9 cellular contexts compared by ENCODE assay signal in the genomic region with DNA sequence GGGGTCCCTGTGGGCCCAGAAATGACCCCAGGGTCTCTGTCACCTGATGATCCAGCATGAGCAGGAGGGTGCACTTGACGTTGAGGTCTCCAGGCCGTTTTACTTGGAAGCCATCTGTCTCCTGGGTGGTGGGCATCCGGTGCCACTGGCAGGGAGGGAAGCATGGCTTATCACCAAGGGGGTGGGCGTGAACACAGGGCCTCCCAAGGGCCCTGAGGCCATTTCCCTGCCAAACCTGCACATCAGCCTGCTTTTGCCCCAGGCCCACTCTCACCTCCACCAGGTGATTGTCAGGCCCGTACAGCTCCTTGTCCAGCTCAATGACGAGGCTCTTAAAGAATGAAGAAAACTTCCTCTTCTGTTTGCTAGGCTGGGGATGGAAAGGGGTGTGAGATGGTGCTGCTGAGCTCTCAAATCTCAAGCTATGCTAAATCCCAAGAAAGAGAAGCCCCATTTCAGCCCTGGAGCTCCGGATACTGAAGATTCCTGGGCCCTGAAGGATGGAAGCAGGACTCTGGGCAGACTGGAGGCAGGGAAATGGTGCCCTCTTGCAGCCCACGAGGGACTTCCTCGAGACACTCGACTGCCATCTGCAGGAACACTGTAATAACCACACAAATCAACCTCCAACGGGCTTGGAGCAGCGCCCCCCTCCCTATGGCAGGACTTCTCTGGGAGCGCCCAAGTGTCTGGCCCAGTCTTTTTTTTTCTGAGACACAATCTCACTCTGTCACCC. TPM values are rescaled to one million over a fixed set of nuclear protein-coding genes. Genes with fewer than 3 reads are reported as not detected.
DNase-seq lines count a peak whose midpoint lies in the region; ATAC-seq, FAIRE-seq and TF ChIP-seq lines count a peak whose summit lies in the region.
"Had no signal": no experiment of that assay in that cellular context is flagged by ENCODE, and none has a peak within 500 bp of the region (broad histone marks: within the 10 kb centered on the region; RNA-seq: fewer than 3 reads in every experiment).

No MANE protein-coding gene starts in this region.

- no peaks in the 10 kb centered on the region for H3K9me3 ChIP-seq in HEK293 (ENCODE audit: control insufficient read depth, insufficient read depth, low read depth, low read length)
- no peaks in the 10 kb centered on the region for H3K9me3 ChIP-seq in HepG2 (ENCODE audit: low read length)

- BruUV-seq in HepG2 (replicated peaks; lab: Mats Ljungman, UMichigan): no TSS peak

- no peak overlapping the region for H3K27ac Mint-ChIP-seq in stimulated activated naive CD8-positive, alpha-beta T cell treated with anti-CD3 and anti-CD28 coated beads, Interleukin-15, amount 100 ng/mL, for 72 hours

- H3K4me3 Mint-ChIP-seq in stimulated activated naive CD8-positive, alpha-beta T cell treated with anti-CD3 and anti-CD28 coated beads, Interleukin-15, amount 100 ng/mL, for 72 hours: no peak overlapping the region

- peak; percentile 81 for DNase-seq in NCI-H2107 treated with DMSO at 0.1 percent for 48 hours (lab: John Stamatoyannopoulos, UW; ENCODE audit: unreplicated experiment)
- DNase-seq in central memory CD4-positive, alpha-beta T cell: peak; percentile 65
- peak; percentile 81 for DNase-seq in HepG2 (ENCODE audit: low spot score)
- peak; percentile 65 to 79 for DNase-seq in stimulated activated naive CD8-positive, alpha-beta T cell treated with anti-CD3 and anti-CD28 coated beads, Interleukin-15, amount 100 ng/mL, for 72 hours
- no peak for DNase-seq in dedifferentiated amniotic fluid mesenchymal stem cell (ENCODE audit: extremely low spot score)

- no peak overlapping the region for H3K9ac ChIP-seq in HepG2 (ENCODE audit: insufficient read depth, low read depth, low read length)

- CTCF ChIA-PET in HEK293 (lab: Yijun Ruan, JAX) (interaction anchor here (0.6 to 3.0 kb wide), 30 partner anchors 8 to 437 kb away, joined by 3 to 18 read pairs (median 4); a partner anchor contains a TSS), HepG2 (lab: Yijun Ruan, JAX; ENCODE audit: low intra/inter-chr PET ratio, low total read pairs) (interaction anchor here (1.2 kb wide), 1 partner anchor 22 kb away, joined by 3 read pairs; no protein-coding TSS in a partner anchor)

- TF ChIP-seq EP300 in HepG2 (IDR thresholded peaks at IDR 0.05; ENCODE audit: low read depth in 2 of 2, low read length in 2 of 2) (no peak), HepG2 (CRISPR knock-in tag; IDR thresholded peaks at IDR 0.05; ENCODE audit: borderline replicate concordance) (no peak; the same call in 1 of the 2 replicates)

- TF ChIP-seq CTCF in HEK293 (tag by site-specific recombination; IDR thresholded peaks at IDR 0.05): peak; percentile 98
- peak; percentile 76 for TF ChIP-seq CTCF in HepG2 (CRISPR knock-in tag; IDR thresholded peaks at IDR 0.05)

- no peak; a peak in 1 of 4 replicates for TF ChIP-seq POLR2A in HepG2 (IDR thresholded peaks at IDR 0.05; ENCODE audit: insufficient read depth in 1 of 2, low read depth in 2 of 2, low read length in 2 of 2)

- 75% methylated on average over 10 of the region's 13 CpGs for WGBS in HepG2 (ENCODE audit: low lambda C conversion rate)

- peaks cover 26% of the 10 kb centered on the region for H3K79me2 ChIP-seq in HepG2 (ENCODE audit: insufficient read depth, low read length)

- POLR2A ChIA-PET in HEK293 (lab: Yijun Ruan, JAX): interaction anchor here (0.5 to 2.7 kb wide), 6 partner anchors 8 to 1201 kb away, joined by 3 to 10 read pairs (median 3); a partner anchor contains a TSS
- POLR2A ChIA-PET in HepG2 (lab: Yijun Ruan, JAX): interaction anchor here (1.4 to 5.2 kb wide), 2 partner anchors 6 to 61 kb away, joined by 5 to 30 read pairs; a partner anchor contains a TSS

- no peaks in the 10 kb centered on the region for H3K9me3 Mint-ChIP-seq in stimulated activated naive CD8-positive, alpha-beta T cell treated with anti-CD3 and anti-CD28 coated beads, Interleukin-15, amount 100 ng/mL, for 72 hours

- peak; percentile 64 for TF ChIP-seq RAD21 in HepG2 (CRISPR knock-in tag; IDR thresholded peaks at IDR 0.05)

- intact Hi-C loops in HepG2 (cut with micrococcal nuclease; ENCODE audit: unreplicated experiment): no loop called here

- H3K27ac ChIP-seq in HEK293 (ENCODE audit: extremely low read depth, low read depth, low read length): 0 out of 2 replicates have a peak overlapping the region, but pooled peaks have one; percentile 1
- no peak overlapping the region for H3K27ac ChIP-seq in HepG2 (ENCODE audit: extremely low read length, insufficient read depth, low read length)

- H3K27me3 ChIP-seq in HepG2 (ENCODE audit: control insufficient read depth in 1 of 2, insufficient read depth in 2 of 2, low read length in 2 of 2): no peaks in the 10 kb centered on the region

- H3K4me3 ChIP-seq in HEK293 (ENCODE audit: low read depth, low read length): no peak overlapping the region
- no peak overlapping the region for H3K4me3 ChIP-seq in HepG2 (replicated peaks in 1 of 3; ENCODE audit: insufficient read depth in 1 of 3, low read depth in 2 of 3, low read length in 3 of 3)

- H4K20me1 ChIP-seq in HepG2 (ENCODE audit: insufficient read depth, low read length): peaks cover 8% of the 10 kb centered on the region; the same call in 1 of the 2 replicates

- H3K4me1 ChIP-seq in HEK293 (ENCODE audit: control insufficient read depth, insufficient read depth, low read length) (peaks cover 7% of the 10 kb centered on the region), HepG2 (ENCODE audit: insufficient read depth, low read length) (peaks cover 15% of the 10 kb centered on the region)

- H3K36me3 ChIP-seq in HEK293 (ENCODE audit: control insufficient read depth in 2 of 2, insufficient read depth in 1 of 2, low read length in 2 of 2): peaks cover 45 to 88% of the 10 kb centered on the region in 2 experiments
- peaks cover 57 to 81% of the 10 kb centered on the region in 2 experiments for H3K36me3 ChIP-seq in HepG2 (replicated peaks in 1 of 2; ENCODE audit: control insufficient read depth in 1 of 2, insufficient read depth in 2 of 2, low read length in 2 of 2)

- no peak overlapping the region for H3K4me2 ChIP-seq in HepG2 (ENCODE audit: low read depth, low read length)

- peaks cover 85% of the 10 kb centered on the region for H3K4me1 Mint-ChIP-seq in stimulated activated naive CD8-positive, alpha-beta T cell treated with anti-CD3 and anti-CD28 coated beads, Interleukin-15, amount 100 ng/mL, for 72 hours

- peak; percentile 94 for FAIRE-seq in G401.6 (lab: Jason Lieb, UNC)
- FAIRE-seq in TTC549 (lab: Jason Lieb, UNC): peak; percentile 60
- peak; percentile 86 for FAIRE-seq in HepG2 (lab: Jason Lieb, UNC)

- in situ Hi-C loops in HepG2 (cut with HindIII; ENCODE audit: extremely low pct_ligation_motif_present, low pct_unique_long_range_greater_than_20kb): no loop called here

- H3K27me3 Mint-ChIP-seq in stimulated activated naive CD8-positive, alpha-beta T cell treated with anti-CD3 and anti-CD28 coated beads, Interleukin-15, amount 100 ng/mL, for 72 hours: no peaks in the 10 kb centered on the region

- H2AFZ ChIP-seq in HepG2 (ENCODE audit: low read length): no peak overlapping the region

- peak; percentile 81 for ATAC-seq in HepG2
- peak; percentile 88 for ATAC-seq in stimulated activated naive CD8-positive, alpha-beta T cell treated with anti-CD3 and anti-CD28 coated beads, Interleukin-15, amount 100 ng/mL, for 72 hours

RNA-seq across cellular contexts. Expression of a gene that starts 7.1 kb away (rescaled TPM):
- total RNA-seq in HepG2 (2016; rRNA removed; fragmentation: Illumina TruSeq; extraction: Trizol): 55.8 and 64.2 TPM in 2 replicates
- 10.7 and 13.3 TPM in 2 replicates for total RNA-seq in HepG2 (2016; cell fraction: cytosol; rRNA removed; fragmentation: Illumina TruSeq; extraction: Trizol; ENCODE audit: low read depth)
- 51.6 and 62.8 TPM in 2 replicates for total RNA-seq in HepG2 (2016; cell fraction: insoluble cytoplasmic fraction; rRNA removed; fragmentation: Illumina TruSeq; extraction: Trizol)
- 14.6 and 17.3 TPM in 2 replicates for total RNA-seq in HepG2 (2016; cell fraction: membrane; rRNA removed; fragmentation: Illumina TruSeq; extraction: Trizol)
- total RNA-seq in HepG2 (2016; cell fraction: nucleus; rRNA removed; fragmentation: Illumina TruSeq; extraction: Trizol): 57.2 and 58.7 TPM in 2 replicates
- 26.0 and 33.3 TPM in 2 replicates for polyA plus RNA-seq in HepG2 (2011; rRNA removed)
- polyA plus RNA-seq in HepG2 (2011; cell fraction: cytosol; rRNA removed): 34.7 and 35.1 TPM in 2 replicates
- polyA plus RNA-seq in HepG2 (2011; cell fraction: nucleus; rRNA removed): 50.8 and 55.2 TPM in 2 replicates
- 29.8 and 30.3 TPM in 2 replicates for polyA plus RNA-seq in HepG2 (2012)
- 4.3 and 4.9 TPM in 2 replicates for polyA plus RNA-seq in HepG2 (2016; cell fraction: cytosol; fragmentation: Illumina TruSeq; extraction: Trizol; ENCODE audit: low read depth)
- 43.6 and 49.4 TPM in 2 replicates for polyA plus RNA-seq in HepG2 (2016; cell fraction: insoluble cytoplasmic fraction; fragmentation: Illumina TruSeq; extraction: Trizol; ENCODE audit: low read depth)
- 6.8 and 10.2 TPM in 2 replicates for polyA plus RNA-seq in HepG2 (2016; cell fraction: membrane; fragmentation: Illumina TruSeq; extraction: Trizol; ENCODE audit: low read depth)
- polyA plus RNA-seq in HepG2 (2016; cell fraction: nucleus; fragmentation: Illumina TruSeq; extraction: Trizol; ENCODE audit: insufficient read depth, low read depth): 88.3 and 89.9 TPM in 2 replicates
- polyA minus RNA-seq in HepG2 (2011; rRNA and poly(A)+ RNA removed; ENCODE audit: low replicate concordance): 56.8 and 112 TPM in 2 replicates
- 19.9 and 23.5 TPM in 2 replicates for polyA minus RNA-seq in HepG2 (2011; cell fraction: cytosol; rRNA and poly(A)+ RNA removed)
- 74.9 and 77.7 TPM in 2 replicates for polyA minus RNA-seq in HepG2 (2011; cell fraction: nucleus; rRNA and poly(A)+ RNA removed)

RNA-seq across cellular contexts. Expression of a gene that starts 7.4 kb away (rescaled TPM):
- 35.3 and 81.4 TPM in 2 replicates for total RNA-seq in HepG2 (2016; rRNA removed; fragmentation: Illumina TruSeq; extraction: Trizol)
- total RNA-seq in HepG2 (2016; cell fraction: cytosol; rRNA removed; fragmentation: Illumina TruSeq; extraction: Trizol; ENCODE audit: low read depth): 26.4 and 26.8 TPM in 2 replicates
- 36.7 and 82.1 TPM in 2 replicates for total RNA-seq in HepG2 (2016; cell fraction: insoluble cytoplasmic fraction; rRNA removed; fragmentation: Illumina TruSeq; extraction: Trizol)
- 47.6 and 57.8 TPM in 2 replicates for total RNA-seq in HepG2 (2016; cell fraction: membrane; rRNA removed; fragmentation: Illumina TruSeq; extraction: Trizol)
- 44.2 and 45.4 TPM in 2 replicates for total RNA-seq in HepG2 (2016; cell fraction: nucleus; rRNA removed; fragmentation: Illumina TruSeq; extraction: Trizol)
- 109 and 128 TPM in 2 replicates for polyA plus RNA-seq in HepG2 (2011; rRNA removed)
- polyA plus RNA-seq in HepG2 (2011; cell fraction: cytosol; rRNA removed): 161 and 185 TPM in 2 replicates
- polyA plus RNA-seq in HepG2 (2011; cell fraction: nucleus; rRNA removed): 101 and 112 TPM in 2 replicates
- 105 and 121 TPM in 2 replicates for polyA plus RNA-seq in HepG2 (2012)
- 73.3 and 91.2 TPM in 2 replicates for polyA plus RNA-seq in HepG2 (2016; cell fraction: cytosol; fragmentation: Illumina TruSeq; extraction: Trizol; ENCODE audit: low read depth)
- 308 and 321 TPM in 2 replicates for polyA plus RNA-seq in HepG2 (2016; cell fraction: insoluble cytoplasmic fraction; fragmentation: Illumina TruSeq; extraction: Trizol; ENCODE audit: low read depth)
- 94.9 and 101 TPM in 2 replicates for polyA plus RNA-seq in HepG2 (2016; cell fraction: membrane; fragmentation: Illumina TruSeq; extraction: Trizol; ENCODE audit: low read depth)
- 157 and 164 TPM in 2 replicates for polyA plus RNA-seq in HepG2 (2016; cell fraction: nucleus; fragmentation: Illumina TruSeq; extraction: Trizol; ENCODE audit: insufficient read depth, low read depth)
- polyA minus RNA-seq in HepG2 (2011; rRNA and poly(A)+ RNA removed; ENCODE audit: low replicate concordance): 77.4 and 190 TPM in 2 replicates
- polyA minus RNA-seq in HepG2 (2011; cell fraction: cytosol; rRNA and poly(A)+ RNA removed): 66.7 and 67.7 TPM in 2 replicates
- 86.9 and 103 TPM in 2 replicates for polyA minus RNA-seq in HepG2 (2011; cell fraction: nucleus; rRNA and poly(A)+ RNA removed)

RNA-seq across cellular contexts. Expression of a gene that starts 7.9 kb away (rescaled TPM):
- total RNA-seq in HepG2 (2016; rRNA removed; fragmentation: Illumina TruSeq; extraction: Trizol): 139 and 150 TPM in 2 replicates
- 76.2 and 86.8 TPM in 2 replicates for total RNA-seq in HepG2 (2016; cell fraction: cytosol; rRNA removed; fragmentation: Illumina TruSeq; extraction: Trizol; ENCODE audit: low read depth)
- 128 and 151 TPM in 2 replicates for total RNA-seq in HepG2 (2016; cell fraction: insoluble cytoplasmic fraction; rRNA removed; fragmentation: Illumina TruSeq; extraction: Trizol)
- 149 and 160 TPM in 2 replicates for total RNA-seq in HepG2 (2016; cell fraction: membrane; rRNA removed; fragmentation: Illumina TruSeq; extraction: Trizol)
- 82.7 and 98.0 TPM in 2 replicates for total RNA-seq in HepG2 (2016; cell fraction: nucleus; rRNA removed; fragmentation: Illumina TruSeq; extraction: Trizol)
- 122 and 128 TPM in 2 replicates for polyA plus RNA-seq in HepG2 (2011; rRNA removed)
- 72.8 and 84.6 TPM in 2 replicates for polyA plus RNA-seq in HepG2 (2011; cell fraction: cytosol; rRNA removed)
- polyA plus RNA-seq in HepG2 (2011; cell fraction: nucleus; rRNA removed): 173 and 200 TPM in 2 replicates
- polyA plus RNA-seq in HepG2 (2012): 63.6 and 77.3 TPM in 2 replicates
- polyA plus RNA-seq in HepG2 (2016; cell fraction: cytosol; fragmentation: Illumina TruSeq; extraction: Trizol; ENCODE audit: low read depth): 73.5 and 77.2 TPM in 2 replicates
- polyA plus RNA-seq in HepG2 (2016; cell fraction: insoluble cytoplasmic fraction; fragmentation: Illumina TruSeq; extraction: Trizol; ENCODE audit: low read depth): 117 and 129 TPM in 2 replicates
- 114 and 124 TPM in 2 replicates for polyA plus RNA-seq in HepG2 (2016; cell fraction: membrane; fragmentation: Illumina TruSeq; extraction: Trizol; ENCODE audit: low read depth)
- polyA plus RNA-seq in HepG2 (2016; cell fraction: nucleus; fragmentation: Illumina TruSeq; extraction: Trizol; ENCODE audit: insufficient read depth, low read depth): 136 and 143 TPM in 2 replicates
- 89.3 and 195 TPM in 2 replicates for polyA minus RNA-seq in HepG2 (2011; rRNA and poly(A)+ RNA removed; ENCODE audit: low replicate concordance)
- 47.2 and 51.1 TPM in 2 replicates for polyA minus RNA-seq in HepG2 (2011; cell fraction: cytosol; rRNA and poly(A)+ RNA removed)
- polyA minus RNA-seq in HepG2 (2011; cell fraction: nucleus; rRNA and poly(A)+ RNA removed): 79.8 and 97.2 TPM in 2 replicates

RNA-seq across cellular contexts. Expression of a gene that starts 38.9 kb away (rescaled TPM):
- not detected in 2 replicates for total RNA-seq in HepG2 (2016; rRNA removed; fragmentation: Illumina TruSeq; extraction: Trizol)
- not detected in 2 replicates for total RNA-seq in HepG2 (2016; cell fraction: cytosol; rRNA removed; fragmentation: Illumina TruSeq; extraction: Trizol; ENCODE audit: low read depth)
- not detected in 2 replicates for total RNA-seq in HepG2 (2016; cell fraction: insoluble cytoplasmic fraction; rRNA removed; fragmentation: Illumina TruSeq; extraction: Trizol)
- total RNA-seq in HepG2 (2016; cell fraction: membrane; rRNA removed; fragmentation: Illumina TruSeq; extraction: Trizol): not detected in 2 replicates
- total RNA-seq in HepG2 (2016; cell fraction: nucleus; rRNA removed; fragmentation: Illumina TruSeq; extraction: Trizol): not detected in 2 replicates
- polyA plus RNA-seq in HepG2 (2011; rRNA removed): not detected in 2 replicates
- polyA plus RNA-seq in HepG2 (2011; cell fraction: cytosol; rRNA removed): not detected in 2 replicates
- not detected in 2 replicates for polyA plus RNA-seq in HepG2 (2011; cell fraction: nucleus; rRNA removed)
- polyA plus RNA-seq in HepG2 (2012): not detected in 2 replicates
- not detected in 2 replicates for polyA plus RNA-seq in HepG2 (2016; cell fraction: cytosol; fragmentation: Illumina TruSeq; extraction: Trizol; ENCODE audit: low read depth)
- polyA plus RNA-seq in HepG2 (2016; cell fraction: insoluble cytoplasmic fraction; fragmentation: Illumina TruSeq; extraction: Trizol; ENCODE audit: low read depth): not detected in 2 replicates
- polyA plus RNA-seq in HepG2 (2016; cell fraction: membrane; fragmentation: Illumina TruSeq; extraction: Trizol; ENCODE audit: low read depth): not detected in 2 replicates
- not detected in 2 replicates for polyA plus RNA-seq in HepG2 (2016; cell fraction: nucleus; fragmentation: Illumina TruSeq; extraction: Trizol; ENCODE audit: insufficient read depth, low read depth)
- not detected in 2 replicates for polyA minus RNA-seq in HepG2 (2011; rRNA and poly(A)+ RNA removed; ENCODE audit: low replicate concordance)
- not detected in 2 replicates for polyA minus RNA-seq in HepG2 (2011; cell fraction: cytosol; rRNA and poly(A)+ RNA removed)
- not detected in 2 replicates for polyA minus RNA-seq in HepG2 (2011; cell fraction: nucleus; rRNA and poly(A)+ RNA removed)

RNA-seq across cellular contexts. Expression of a gene that starts 47.1 kb away (rescaled TPM):
- total RNA-seq in HepG2 (2016; rRNA removed; fragmentation: Illumina TruSeq; extraction: Trizol): not detected in 2 replicates
- not detected in 2 replicates for total RNA-seq in HepG2 (2016; cell fraction: cytosol; rRNA removed; fragmentation: Illumina TruSeq; extraction: Trizol; ENCODE audit: low read depth)
- not detected in 2 replicates for total RNA-seq in HepG2 (2016; cell fraction: insoluble cytoplasmic fraction; rRNA removed; fragmentation: Illumina TruSeq; extraction: Trizol)
- not detected in 2 replicates for total RNA-seq in HepG2 (2016; cell fraction: membrane; rRNA removed; fragmentation: Illumina TruSeq; extraction: Trizol)
- not detected in 2 replicates for total RNA-seq in HepG2 (2016; cell fraction: nucleus; rRNA removed; fragmentation: Illumina TruSeq; extraction: Trizol)
- polyA plus RNA-seq in HepG2 (2011; rRNA removed): not detected in 2 replicates
- not detected in 2 replicates for polyA plus RNA-seq in HepG2 (2011; cell fraction: cytosol; rRNA removed)
- not detected in 2 replicates for polyA plus RNA-seq in HepG2 (2011; cell fraction: nucleus; rRNA removed)
- not detected in 2 replicates for polyA plus RNA-seq in HepG2 (2012)
- not detected in 2 replicates for polyA plus RNA-seq in HepG2 (2016; cell fraction: cytosol; fragmentation: Illumina TruSeq; extraction: Trizol; ENCODE audit: low read depth)
- not detected in 2 replicates for polyA plus RNA-seq in HepG2 (2016; cell fraction: insoluble cytoplasmic fraction; fragmentation: Illumina TruSeq; extraction: Trizol; ENCODE audit: low read depth)
- not detected in 2 replicates for polyA plus RNA-seq in HepG2 (2016; cell fraction: membrane; fragmentation: Illumina TruSeq; extraction: Trizol; ENCODE audit: low read depth)
- not detected in 2 replicates for polyA plus RNA-seq in HepG2 (2016; cell fraction: nucleus; fragmentation: Illumina TruSeq; extraction: Trizol; ENCODE audit: insufficient read depth, low read depth)
- polyA minus RNA-seq in HepG2 (2011; rRNA and poly(A)+ RNA removed; ENCODE audit: low replicate concordance): not detected in 2 replicates
- not detected in 2 replicates for polyA minus RNA-seq in HepG2 (2011; cell fraction: cytosol; rRNA and poly(A)+ RNA removed)
- polyA minus RNA-seq in HepG2 (2011; cell fraction: nucleus; rRNA and poly(A)+ RNA removed): not detected in 2 replicates
- total RNA-seq: mononuclear cell had no signal
